ENCODE assay signal across 9 cellular contexts in genomic region chr10:119896061-119896655, GRCh38. TPM values are rescaled to one million over a fixed set of nuclear protein-coding genes. Genes with fewer than 3 reads are reported as not detected.
DNase-seq lines count a peak whose midpoint lies in the region; ATAC-seq and TF ChIP-seq lines count a peak whose summit lies in the region.
"Had no signal": no experiment of that assay in that cellular context is flagged by ENCODE, and none has a peak within 500 bp of the region (broad histone marks: within the 10 kb centered on the region; RNA-seq: fewer than 3 reads in every experiment).

No MANE protein-coding gene starts in this region.

- peak; percentile 55 for DNase-seq in EL
- peak; percentile 93 for DNase-seq in OCI-M1 (lab: John Stamatoyannopoulos, UW)
- no peak for DNase-seq in esophagus muscularis mucosa (ENCODE audit: extremely low spot score)
- no peak for DNase-seq in sigmoid colon
- no peak for DNase-seq in effector CD4-positive, alpha-beta T cell
- DNase-seq in GM19238 (ENCODE audit: insufficient read length, low spot score), result no peak
- no peak for DNase-seq in NCI-H2081 treated with DMSO at 0.1 percent for 48 hours (lab: John Stamatoyannopoulos, UW)
- DNase-seq: activated T-cell treated with anti-CD3 and anti-CD28 coated beads, Interleukin-2, amount 50 U/mL, for 4 hours had no signal

- H3K36me3 ChIP-seq in esophagus muscularis mucosa (peaks cover 5 to 24% (median 15%) of the 10 kb centered on the region in 4 donors), sigmoid colon (peaks cover 0 to 24% (median 6%) of the 10 kb centered on the region in 4 donors)

- no peaks in the 10 kb centered on the region for H3K27me3 ChIP-seq in esophagus muscularis mucosa
- no peaks in the 10 kb centered on the region for H3K27me3 ChIP-seq in sigmoid colon

- H3K27ac ChIP-seq in esophagus muscularis mucosa (replicated peaks in 1 of 4) (peak overlapping the region; percentile 50 to 73 (median 61)), sigmoid colon (peak overlapping the region; percentile 33 to 68 (median 58))

- H3K4me3 ChIP-seq in esophagus muscularis mucosa (no peak overlapping the region), sigmoid colon (no peak overlapping the region)

- TF ChIP-seq POLR2A in esophagus muscularis mucosa (IDR thresholded peaks at IDR 0.05; ENCODE audit: low read depth) (no peak), sigmoid colon (IDR thresholded peaks at IDR 0.05) (no peak)

- intact Hi-C loops in esophagus muscularis mucosa (cut with DNase I) (no loop called here), sigmoid colon (cut with DNase I) (no loop called here)

- WGBS in esophagus muscularis mucosa, result 21% methylated on average over 4 of the region's 4 CpGs
- 13 to 38% methylated on average over 4 of the region's 4 CpGs for WGBS in sigmoid colon, 2 donors

- no peak for TF ChIP-seq CTCF in esophagus muscularis mucosa (IDR thresholded peaks at IDR 0.05)
- no peak for TF ChIP-seq CTCF in sigmoid colon (IDR thresholded peaks at IDR 0.05)

- ATAC-seq in GM21737 (IDR thresholded peaks at IDR 0.05; ENCODE audit: unreplicated experiment), result no peak
- ATAC-seq: activated T-cell treated with anti-CD3 and anti-CD28 coated beads, Interleukin-2, amount 50 U/mL, for 4 hours had no signal

- H3K4me1 ChIP-seq in esophagus muscularis mucosa (peaks cover 38 to 70% (median 65%) of the 10 kb centered on the region in 4 donors), sigmoid colon (peaks cover 0 to 69% (median 46%) of the 10 kb centered on the region in 4 donors)

- no peaks in the 10 kb centered on the region for H3K9me3 ChIP-seq in esophagus muscularis mucosa
- no peaks in the 10 kb centered on the region for H3K9me3 ChIP-seq in sigmoid colon

- TF ChIP-seq EP300 in esophagus muscularis mucosa (IDR thresholded peaks at IDR 0.05), result no peak
- TF ChIP-seq EP300 in sigmoid colon (IDR thresholded peaks at IDR 0.05), result no peak

RNA-seq across cellular contexts. Expression of gene SEC23IP, which starts 3.6 kb away (rescaled TPM):
- total RNA-seq in esophagus muscularis mucosa, result 10 to 100 TPM; 22.4 to 29.9 (median 24.2) TPM
- 10 to 100 TPM; 17.5 to 31.4 (median 19.1) TPM for total RNA-seq in sigmoid colon
- polyA plus RNA-seq in sigmoid colon, result 10 to 100 TPM in 2 of 3 donors, 1 to 10 TPM in 1; 8.3 to 28.8 (median 13.4) TPM

RNA-seq across cellular contexts. Expression of gene MCMBP, which starts 23.5 kb away (rescaled TPM):
- total RNA-seq in esophagus muscularis mucosa, result 10 to 100 TPM; 47.3 to 77.2 (median 52.3) TPM
- 10 to 100 TPM; 36.8 to 64.9 (median 63.9) TPM for total RNA-seq in sigmoid colon
- 10 to 100 TPM; 20.4 to 29.3 (median 25.4) TPM for polyA plus RNA-seq in sigmoid colon

Comparison
In these comparisons a context has a peak if more than half of its experiments do, and no peak if none do; other contexts are left out.
1. DNase-seq: peak in EL (single experiment) and OCI-M1 (single experiment); none in esophagus muscularis mucosa (single experiment), sigmoid colon (single experiment), effector CD4-positive, alpha-beta T cell (single experiment), GM19238 (single experiment) and NCI-H2081 treated with DMSO at 0.1 percent for 48 hours (single experiment).